Comparison of ENCODE assay signal across 8 cellular contexts in the genomic region with DNA sequence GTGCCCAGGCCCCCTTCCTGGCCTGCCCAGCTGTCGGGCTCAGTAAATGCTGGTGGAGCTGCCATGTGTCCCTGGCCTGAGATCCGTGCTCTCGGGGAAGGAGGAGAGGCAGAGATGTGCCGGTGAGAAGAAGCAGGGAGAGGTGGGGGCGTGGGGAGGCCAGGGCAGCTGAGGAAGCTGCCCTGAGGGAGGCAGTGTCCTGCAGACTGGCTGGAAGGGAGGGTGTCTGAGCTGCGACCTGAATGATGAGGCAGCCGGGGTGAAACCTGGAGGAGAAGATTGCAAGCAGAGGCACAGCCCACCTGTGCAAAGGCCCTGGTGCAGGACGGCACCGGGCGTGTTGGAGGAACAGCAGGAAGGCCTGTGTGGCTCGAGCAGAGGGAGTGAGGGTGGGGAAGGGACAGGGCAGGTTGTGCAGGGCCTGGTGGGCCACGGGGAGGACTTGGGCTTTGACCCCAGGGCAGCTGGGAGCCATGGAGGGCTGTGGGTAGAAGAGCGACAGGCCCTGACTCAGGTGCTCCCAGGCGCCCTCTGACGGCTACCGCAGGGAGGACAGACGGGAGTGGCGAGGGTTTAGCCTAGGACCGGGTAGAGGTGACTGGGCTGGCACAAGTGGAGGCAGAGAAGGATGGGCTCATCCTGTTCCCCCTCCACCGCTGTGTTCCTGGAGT. TPM values are rescaled to one million over a fixed set of nuclear protein-coding genes. Genes with fewer than 3 reads are reported as not detected.
DNase-seq lines count a peak whose midpoint lies in the region; ATAC-seq and TF ChIP-seq lines count a peak whose summit lies in the region.

No MANE protein-coding gene starts in this region.

- no TSS peak for BruUV-seq in PC-9 (replicated peaks; lab: Mats Ljungman, UMichigan)

- H3K9me2 ChIP-seq in PC-9 (ENCODE audit: insufficient read depth), result no peaks in the 10 kb centered on the region

- ATAC-seq in activated T-cell treated with anti-CD3 and anti-CD28 coated beads, Interleukin-2, amount 50 U/mL, for 72 hours (replicated peaks in 1 of 2), result peak; percentile 77 to 84
- ATAC-seq in HG02885 (IDR thresholded peaks at IDR 0.05; ENCODE audit: poor library complexity, unreplicated experiment), result no peak

- H3K9me3 Mint-ChIP-seq in activated T-cell treated with anti-CD3 and anti-CD28 coated beads, Interleukin-2, amount 50 U/mL, for 72 hours, result no peaks in the 10 kb centered on the region

- TF ChIP-seq CTCF in PC-9 (conservative IDR thresholded peaks at IDR 0.05) (peak; percentile 54), retinal pigment epithelial cell (conservative IDR thresholded peaks at IDR 0.05; ENCODE audit: low read depth, low read length) (peak; percentile 84)

- POLR2A ChIA-PET in PC-9 (lab: Charles Lee; ENCODE audit: unreplicated experiment), result no interaction called here

- H3K27ac ChIP-seq in PC-9, result no peak overlapping the region

- H3K27ac Mint-ChIP-seq in activated T-cell treated with anti-CD3 and anti-CD28 coated beads, Interleukin-2, amount 50 U/mL, for 72 hours, result no peak overlapping the region

- peak; percentile 16 to 34 for DNase-seq in SHP77 (lab: John Stamatoyannopoulos, UW)
- no peak for DNase-seq in SHP77 treated with DMSO at 0.1 percent for 48 hours (lab: John Stamatoyannopoulos, UW)
- DNase-seq in PC-9, result peak in 1 of 2 experiments; percentile 34
- DNase-seq in activated T-cell treated with anti-CD3 and anti-CD28 coated beads, Interleukin-2, amount 50 U/mL, for 72 hours, result peak; percentile 72 to 74
- peak; percentile 10 for DNase-seq in foreskin melanocyte
- no peak for DNase-seq in retinal pigment epithelial cell (ENCODE audit: low read depth)
- no peak for DNase-seq in NCI-H187 treated with DMSO at 0.1 percent for 48 hours (lab: John Stamatoyannopoulos, UW)

- CTCF ChIA-PET in PC-9 (lab: Charles Lee), result interaction anchor here (0.6 kb wide), 1 partner anchor 12 kb away, joined by 6 read pairs; no protein-coding TSS in a partner anchor

- H3K9me3 ChIP-seq in PC-9 (ENCODE audit: insufficient read depth, low read depth), result no peaks in the 10 kb centered on the region

- H3K4me3 ChIP-seq in PC-9, result no peak overlapping the region
- H3K4me3 ChIP-seq in retinal pigment epithelial cell (ENCODE audit: low read length), result no peak overlapping the region

- H3K4me1 Mint-ChIP-seq in activated T-cell treated with anti-CD3 and anti-CD28 coated beads, Interleukin-2, amount 50 U/mL, for 72 hours (ENCODE audit: low read depth), result no peaks in the 10 kb centered on the region

- H3K4me2 ChIP-seq in PC-9, result no peak overlapping the region

- H3K36me3 Mint-ChIP-seq in activated T-cell treated with anti-CD3 and anti-CD28 coated beads, Interleukin-2, amount 50 U/mL, for 72 hours (ENCODE audit: insufficient read depth in 2 of 2), result no peaks in the 10 kb centered on the region

- H3F3A ChIP-seq in PC-9 (ENCODE audit: insufficient read depth, low read depth), result no peaks in the 10 kb centered on the region

- H3K36me3 ChIP-seq in PC-9 (ENCODE audit: low read depth), result no peaks in the 10 kb centered on the region

- H3K27me3 ChIP-seq in PC-9 (ENCODE audit: insufficient read depth, low read depth), result no peaks in the 10 kb centered on the region

- H3K79me2 ChIP-seq in PC-9 (ENCODE audit: low read depth), result no peaks in the 10 kb centered on the region

- H2AFZ ChIP-seq in PC-9, result no peak overlapping the region

- no peaks in the 10 kb centered on the region for H4K20me1 ChIP-seq in PC-9 (ENCODE audit: insufficient read depth)

- no peaks in the 10 kb centered on the region for H3K4me1 ChIP-seq in PC-9 (replicated peaks; ENCODE audit: insufficient read depth)

- intact Hi-C loops in PC-9 (cut with micrococcal nuclease; ENCODE audit: unreplicated experiment), result no loop called here

- no peaks in the 10 kb centered on the region for H3K27me3 Mint-ChIP-seq in activated T-cell treated with anti-CD3 and anti-CD28 coated beads, Interleukin-2, amount 50 U/mL, for 72 hours (ENCODE audit: low read depth)

- H3K4me3 Mint-ChIP-seq in activated T-cell treated with anti-CD3 and anti-CD28 coated beads, Interleukin-2, amount 50 U/mL, for 72 hours, result no peak overlapping the region

RNA-seq across cellular contexts. Expression of gene CELF5, which starts 14.0 kb away (rescaled TPM):
- 0.20 and 0.48 TPM in 2 replicates for total RNA-seq in PC-9 (2021)
- total RNA-seq in activated T-cell treated with anti-CD3 and anti-CD28 coated beads, Interleukin-2, amount 50 U/mL, for 72 hours, result under 1 TPM; 0.17 to 0.42 TPM

RNA-seq across cellular contexts. Expression of gene NCLN, which starts 24.8 kb away (rescaled TPM):
- total RNA-seq in PC-9 (2021), result 46.0 and 61.4 TPM in 2 replicates
- total RNA-seq in activated T-cell treated with anti-CD3 and anti-CD28 coated beads, Interleukin-2, amount 50 U/mL, for 72 hours, result 10 to 100 TPM; 35.0 to 38.7 TPM

RNA-seq across cellular contexts. Expression of gene S1PR4, which starts 31.9 kb away (rescaled TPM):
- total RNA-seq in PC-9 (2021), result 0.37 and 0.83 TPM in 2 replicates
- total RNA-seq in activated T-cell treated with anti-CD3 and anti-CD28 coated beads, Interleukin-2, amount 50 U/mL, for 72 hours, result 10 to 100 TPM; 41.1 to 43.4 TPM

Comparison
In these comparisons a context has a peak if more than half of its experiments do, and no peak if none do; other contexts are left out.
1. DNase-seq: peak in SHP77 (2 of 2), activated T-cell treated with anti-CD3 and anti-CD28 coated beads, Interleukin-2, amount 50 U/mL, for 72 hours (2 of 2) and foreskin melanocyte (single experiment); none in SHP77 treated with DMSO at 0.1 percent for 48 hours (single experiment), retinal pigment epithelial cell (single experiment) and NCI-H187 treated with DMSO at 0.1 percent for 48 hours (single experiment).
2. RNA of gene S1PR4, which starts 31.9 kb away (total RNA-seq): 41.1 to 43.4 TPM in activated T-cell treated with anti-CD3 and anti-CD28 coated beads, Interleukin-2, amount 50 U/mL, for 72 hours; 0.37 to 0.83 TPM in PC-9; every median in the first group is over 10 times any median in the second.